ENCODE assay signal across 9 cellular contexts in genomic region chr3:166013073-166013679, GRCh38.
DNase-seq lines count a peak whose midpoint lies in the region; ATAC-seq, FAIRE-seq and TF ChIP-seq lines count a peak whose summit lies in the region.
"Had no signal": no experiment of that assay in that cellular context is flagged by ENCODE, and none has a peak within 500 bp of the region (broad histone marks: within the 10 kb centered on the region; RNA-seq: fewer than 3 reads in every experiment).

No MANE protein-coding gene starts in this region.

- ATAC-seq in left colon: no peak

- DNase-seq in LNCaP clone FGC (ENCODE audit: low read depth): peak; percentile 70
- DNase-seq in SW 1271 (lab: John Stamatoyannopoulos, UW): peak; percentile 12 to 24
- DNase-seq in iPS-NIHi7 (ENCODE audit: extremely low spot score): peak; percentile 5
- DNase-seq in activated CD4-positive, alpha-beta memory T cell treated with anti-CD3 and anti-CD28 coated beads, Interleukin-2, amount 10 ng/mL, durations not matched to agents 7 days and 5 days: no peak
- no peak for DNase-seq in islet precursor cell
- no peak for DNase-seq in left colon
- DNase-seq in UCSD-AML1 (lab: John Stamatoyannopoulos, UW; ENCODE audit: unreplicated experiment): no peak

- no peak overlapping the region for H3K27ac Mint-ChIP-seq in activated CD4-positive, alpha-beta memory T cell treated with anti-CD3 and anti-CD28 coated beads, Interleukin-2, amount 10 ng/mL, durations not matched to agents 7 days and 5 days

- H3K9me3 Mint-ChIP-seq in activated CD4-positive, alpha-beta memory T cell treated with anti-CD3 and anti-CD28 coated beads, Interleukin-2, amount 10 ng/mL, durations not matched to agents 7 days and 5 days: no peaks in the 10 kb centered on the region

- no peaks in the 10 kb centered on the region for H3K36me3 Mint-ChIP-seq in activated CD4-positive, alpha-beta memory T cell treated with anti-CD3 and anti-CD28 coated beads, Interleukin-2, amount 10 ng/mL, durations not matched to agents 7 days and 5 days (ENCODE audit: low read depth)

- POLR2A ChIA-PET in activated CD4-positive, alpha-beta memory T cell treated with anti-CD3 and anti-CD28 coated beads, Interleukin-2, amount 10 ng/mL, durations not matched to agents 7 days and 5 days (lab: Charles Lee): no interaction called here

- no peaks in the 10 kb centered on the region for H3K27me3 Mint-ChIP-seq in activated CD4-positive, alpha-beta memory T cell treated with anti-CD3 and anti-CD28 coated beads, Interleukin-2, amount 10 ng/mL, durations not matched to agents 7 days and 5 days

- CTCF ChIA-PET in activated CD4-positive, alpha-beta memory T cell treated with anti-CD3 and anti-CD28 coated beads, Interleukin-2, amount 10 ng/mL, durations not matched to agents 7 days and 5 days (lab: Charles Lee): no interaction called here

- no peaks in the 10 kb centered on the region for H3K4me1 Mint-ChIP-seq in activated CD4-positive, alpha-beta memory T cell treated with anti-CD3 and anti-CD28 coated beads, Interleukin-2, amount 10 ng/mL, durations not matched to agents 7 days and 5 days

- H3K4me3 Mint-ChIP-seq in activated CD4-positive, alpha-beta memory T cell treated with anti-CD3 and anti-CD28 coated beads, Interleukin-2, amount 10 ng/mL, durations not matched to agents 7 days and 5 days: no peak overlapping the region

- intact Hi-C loops in left colon (cut with DNase I, micrococcal nuclease): no loop called here

- FAIRE-seq in G401.6 (lab: Jason Lieb, UNC): peak; percentile 95

- H3K4me3 ChIP-seq in LNCaP clone FGC (ENCODE audit: low read depth, low read length): no peak overlapping the region
- H3K4me3 ChIP-seq: SJSA1 had no signal

- TF ChIP-seq CTCF in LNCaP clone FGC (IDR thresholded peaks at IDR 0.05; ENCODE audit: control insufficient read depth, extremely low read depth, insufficient read depth): peak; percentile 53

Comparison
In these comparisons a context has a peak if more than half of its experiments do, and no peak if none do; other contexts are left out.
1. DNase-seq: peak in LNCaP clone FGC (single experiment), SW 1271 (2 of 2) and iPS-NIHi7 (single experiment); none in activated CD4-positive, alpha-beta memory T cell treated with anti-CD3 and anti-CD28 coated beads, Interleukin-2, amount 10 ng/mL, durations not matched to agents 7 days and 5 days (single experiment), islet precursor cell (single experiment), left colon (0 of 2) and UCSD-AML1 (single experiment).